In genomic region chr10:17725703-17726102, GRCh38 we compare ENCODE assay signal across 8 cellular contexts. TPM values are rescaled to one million over a fixed set of nuclear protein-coding genes. Genes with fewer than 3 reads are reported as not detected.
"Had no signal": no experiment of that assay in that cellular context is flagged by ENCODE, and none has a peak within 500 bp of the region (broad histone marks: within the 10 kb centered on the region; RNA-seq: fewer than 3 reads in every experiment).

No MANE protein-coding gene starts in this region.

- FAIRE-seq: H1, H54, HepG2 had no signal

- ATAC-seq: GM23338, HepG2 had no signal

- DNase-seq: H9, HCEC 1CT, HFFc6 had no signal

RNA-seq across cellular contexts. Expression of gene TMEM236, which starts 26.3 kb away (rescaled TPM):
- polyA plus RNA-seq: IgD-negative memory B cell had no signal
